Comparison of ENCODE assay signal across 2 cellular contexts in genomic region chr10:133442967-133443924, GRCh38.
A peak's percentile ranks its signal among the peaks of the same experiment; 100 is the strongest.
TF ChIP-seq lines count a peak whose summit lies in the region.

No MANE protein-coding gene starts in this region.

TF ChIP-seq in K562, 482 proteins besides CTCF, POLR2A, EP300 and RAD21:
- TF ChIP-seq ZEB2 (IDR thresholded peaks at IDR 0.05) (peak; percentile 63), NCOR1 (IDR thresholded peaks at IDR 0.05) (no peak)

TF ChIP-seq in HEK293T, 16 proteins besides CTCF, POLR2A, EP300 and RAD21:
- no peak for TF ChIP-seq ARNT (IDR thresholded peaks at IDR 0.05)
- no peak for TF ChIP-seq LEF1 (IDR thresholded peaks at IDR 0.05; ENCODE audit: borderline replicate concordance)
- TF ChIP-seq PKNOX1 (IDR thresholded peaks at IDR 0.05), result no peak
- TF ChIP-seq NFRKB (IDR thresholded peaks at IDR 0.05), result no peak
- TF ChIP-seq TARDBP (IDR thresholded peaks at IDR 0.05), result no peak
- TF ChIP-seq SUZ12 (IDR thresholded peaks at IDR 0.05), result no peak
- TF ChIP-seq FOXM1 (IDR thresholded peaks at IDR 0.05; ENCODE audit: borderline replicate concordance), result no peak
- no peak for TF ChIP-seq ELF4 (IDR thresholded peaks at IDR 0.05)
- no peak for TF ChIP-seq L3MBTL2 (conservative IDR thresholded peaks at IDR 0.05)
- no peak for TF ChIP-seq CTBP1 (IDR thresholded peaks at IDR 0.05; ENCODE audit: borderline replicate concordance)
- TF ChIP-seq HDGF (IDR thresholded peaks at IDR 0.05; ENCODE audit: borderline replicate concordance), result no peak
- TF ChIP-seq SP1 (IDR thresholded peaks at IDR 0.05), result no peak
